1 cellular context compared by ENCODE assay signal in genomic region chr1:183841950-183842816, GRCh38.
TF ChIP-seq lines count a peak whose summit lies in the region.

No MANE protein-coding gene starts in this region.

TF ChIP-seq in HepG2, 621 proteins besides CTCF, POLR2A, EP300 and RAD21 (continued from another document and continues in another):
- no peak for TF ChIP-seq ADNP (CRISPR knock-in tag; IDR thresholded peaks at IDR 0.05)
- no peak for TF ChIP-seq ZNF253 (CRISPR knock-in tag; IDR thresholded peaks at IDR 0.05; ENCODE audit: borderline replicate concordance)
- TF ChIP-seq ZNF782 (CRISPR knock-in tag; IDR thresholded peaks at IDR 0.05; ENCODE audit: borderline replicate concordance), result no peak
- no peak for TF ChIP-seq ZNF883 (CRISPR knock-in tag; IDR thresholded peaks at IDR 0.05; ENCODE audit: not compliant biosample characterization)
- TF ChIP-seq HHEX (CRISPR knock-in tag; IDR thresholded peaks at IDR 0.05), result no peak
- TF ChIP-seq HMG20A (CRISPR knock-in tag; IDR thresholded peaks at IDR 0.05; ENCODE audit: borderline replicate concordance), result peak; percentile 65; the same call in 1 of the 2 replicates
- TF ChIP-seq POLR2AphosphoS2 (IDR thresholded peaks at IDR 0.05; ENCODE audit: low read depth, low read length), result no peak
- TF ChIP-seq PAXIP1 (CRISPR knock-in tag; conservative IDR thresholded peaks at IDR 0.05), result peak; percentile 78
- no peak for TF ChIP-seq MAFK (conservative IDR thresholded peaks at IDR 0.05 in 1 of 2, IDR thresholded peaks at IDR 0.05 in 1 of 2; ENCODE audit: low read length in 2 of 2)
- TF ChIP-seq MAFF (IDR thresholded peaks at IDR 0.05; ENCODE audit: low read depth, low read length), result no peak
- no peak for TF ChIP-seq ZNF274 (CRISPR knock-in tag; IDR thresholded peaks at IDR 0.05)
- no peak for TF ChIP-seq ZNF441 (CRISPR knock-in tag; IDR thresholded peaks at IDR 0.05; ENCODE audit: borderline replicate concordance)
- TF ChIP-seq HDAC1 (CRISPR knock-in tag; IDR thresholded peaks at IDR 0.05), result peak; percentile 38; the same call in 1 of the 2 replicates
- no peak for TF ChIP-seq PITX1 (CRISPR knock-in tag; IDR thresholded peaks at IDR 0.05)
- no peak for TF ChIP-seq ISX (CRISPR knock-in tag; conservative IDR thresholded peaks at IDR 0.05)
- TF ChIP-seq SMARCE1 (IDR thresholded peaks at IDR 0.05; ENCODE audit: borderline replicate concordance), result no peak
- no peak for TF ChIP-seq NBN (conservative IDR thresholded peaks at IDR 0.05)
- 0 out of 2 replicates have a peak, but pooled peaks have one; percentile 16 for TF ChIP-seq MLX (CRISPR knock-in tag; IDR thresholded peaks at IDR 0.05)
- TF ChIP-seq HOXA5 (CRISPR knock-in tag; IDR thresholded peaks at IDR 0.05), result no peak
- TF ChIP-seq MTA3 (CRISPR knock-in tag; IDR thresholded peaks at IDR 0.05), result no peak
- TF ChIP-seq RNF2 (conservative IDR thresholded peaks at IDR 0.05; ENCODE audit: low read depth), result no peak
- TF ChIP-seq ATM (IDR thresholded peaks at IDR 0.05; ENCODE audit: borderline replicate concordance), result no peak
- TF ChIP-seq ZNF225 (CRISPR knock-in tag; IDR thresholded peaks at IDR 0.05), result no peak
- no peak for TF ChIP-seq PLRG1 (conservative IDR thresholded peaks at IDR 0.05)
- 0 out of 2 replicates have a peak, but pooled peaks have one; percentile 37 for TF ChIP-seq IKZF5 (CRISPR knock-in tag; IDR thresholded peaks at IDR 0.05)
- TF ChIP-seq NR2F1 (CRISPR knock-in tag; IDR thresholded peaks at IDR 0.05), result peak in 1 of 2 experiments; percentile 36; a peak in 1 of 4 replicates
- no peak for TF ChIP-seq ZNF577 (CRISPR knock-in tag; IDR thresholded peaks at IDR 0.05; ENCODE audit: borderline replicate concordance, low read depth)
- no peak for TF ChIP-seq THAP11 (CRISPR knock-in tag; IDR thresholded peaks at IDR 0.05)
- no peak for TF ChIP-seq ZNF142 (CRISPR knock-in tag; IDR thresholded peaks at IDR 0.05)
- no peak for TF ChIP-seq FOXK1 (CRISPR knock-in tag; IDR thresholded peaks at IDR 0.05; ENCODE audit: borderline replicate concordance, low read depth)
- TF ChIP-seq GPBP1L1 (CRISPR knock-in tag; IDR thresholded peaks at IDR 0.05), result no peak
- no peak for TF ChIP-seq ZBTB25 (CRISPR knock-in tag; IDR thresholded peaks at IDR 0.05)
- TF ChIP-seq ZFP91 (CRISPR knock-in tag; IDR thresholded peaks at IDR 0.05; ENCODE audit: borderline replicate concordance), result no peak
- no peak for TF ChIP-seq IRF9 (CRISPR knock-in tag; IDR thresholded peaks at IDR 0.05; ENCODE audit: borderline replicate concordance)
- TF ChIP-seq GABPB1 (CRISPR knock-in tag; IDR thresholded peaks at IDR 0.05), result no peak
- 0 out of 2 replicates have a peak, but pooled peaks have one; percentile 36 for TF ChIP-seq ZNF816 (CRISPR knock-in tag; IDR thresholded peaks at IDR 0.05; ENCODE audit: borderline replicate concordance)
- no peak for TF ChIP-seq ZBTB37 (CRISPR knock-in tag; IDR thresholded peaks at IDR 0.05)
- no peak for TF ChIP-seq ZNF670 (CRISPR knock-in tag; IDR thresholded peaks at IDR 0.05; ENCODE audit: borderline replicate concordance)
- TF ChIP-seq ZBTB3 (CRISPR knock-in tag; IDR thresholded peaks at IDR 0.05; ENCODE audit: borderline replicate concordance, low read depth), result no peak
- peak; percentile 73; the same call in 1 of the 2 replicates for TF ChIP-seq HOMEZ (CRISPR knock-in tag; IDR thresholded peaks at IDR 0.05; ENCODE audit: low read depth)
- no peak for TF ChIP-seq ZNF101 (CRISPR knock-in tag; IDR thresholded peaks at IDR 0.05; ENCODE audit: borderline replicate concordance, low read depth)
- TF ChIP-seq ZNF235 (CRISPR knock-in tag; IDR thresholded peaks at IDR 0.05; ENCODE audit: borderline replicate concordance), result no peak
- no peak for TF ChIP-seq RORA (CRISPR knock-in tag; IDR thresholded peaks at IDR 0.05)
- TF ChIP-seq ZFAT (CRISPR knock-in tag; conservative IDR thresholded peaks at IDR 0.05), result no peak
